In genomic region chr1:218156602-218157001, GRCh38 we compare ENCODE assay signal across 13 cellular contexts.
DNase-seq lines count a peak whose midpoint lies in the region; ATAC-seq and TF ChIP-seq lines count a peak whose summit lies in the region.
"Had no signal": no experiment of that assay in that cellular context is flagged by ENCODE, and none has a peak within 500 bp of the region (broad histone marks: within the 10 kb centered on the region; RNA-seq: fewer than 3 reads in every experiment).

No MANE protein-coding gene starts in this region.

- peak overlapping the region; percentile 15 for H3K4me3 ChIP-seq in iPS-18a (ENCODE audit: low read length)
- no peak overlapping the region for H3K4me3 ChIP-seq in upper lobe of right lung
- no peak overlapping the region for H3K4me3 ChIP-seq in vagina

- intact Hi-C loops in Right ventricle myocardium superior (cut with DNase I), result no loop called here
- intact Hi-C loops in cardiac septum (cut with DNase I), result no loop called here
- intact Hi-C loops in upper lobe of right lung (cut with DNase I), result no loop called here
- intact Hi-C loops in vagina (cut with DNase I), result no loop called here

- H3K9me3 ChIP-seq in iPS-18a (ENCODE audit: control insufficient read depth, low read depth, low read length), result no peaks in the 10 kb centered on the region
- H3K9me3 ChIP-seq in upper lobe of right lung, result no peaks in the 10 kb centered on the region
- H3K9me3 ChIP-seq in vagina, result no peaks in the 10 kb centered on the region

- no peak for TF ChIP-seq CTCF in upper lobe of right lung (IDR thresholded peaks at IDR 0.05)
- TF ChIP-seq CTCF in vagina (IDR thresholded peaks at IDR 0.05), result no peak

- TF ChIP-seq POLR2A in vagina (IDR thresholded peaks at IDR 0.05), result no peak

- no peak overlapping the region for H3K9ac ChIP-seq in iPS-18a (ENCODE audit: low read length)

- ATAC-seq in Right ventricle myocardium superior (ENCODE audit: poor library complexity) (peak; percentile 85), upper lobe of right lung (peak; percentile 35)
- ATAC-seq: activated naive CD4-positive, alpha-beta T cell treated with anti-CD3 and anti-CD28 coated beads, Interleukin-2, amount 50 U/mL, for 72 hours; stimulated activated naive CD8-positive, alpha-beta T cell treated with anti-CD3 and anti-CD28 coated beads, Interleukin-15, Interleukin-2, amounts not matched to agents 100 U/mL and 50 U/mL, for 24 hours had no signal

- H3K4me1 ChIP-seq in iPS-18a (ENCODE audit: control insufficient read depth, low read depth, low read length) (peaks cover 5% of the 10 kb centered on the region), upper lobe of right lung (no peaks in the 10 kb centered on the region), vagina (no peaks in the 10 kb centered on the region)

- peak; percentile 54 for DNase-seq in Right ventricle myocardium superior
- no peak for DNase-seq in cardiac septum (ENCODE audit: low spot score)
- DNase-seq in NCI-H748 treated with DMSO at 0.1 percent for 48 hours (lab: John Stamatoyannopoulos, UW), result peak; percentile 22
- DNase-seq in upper lobe of right lung, result peak; percentile 64
- DNase-seq in NCI-H446 (lab: John Stamatoyannopoulos, UW), result no peak
- DNase-seq in T1000 (lab: John Stamatoyannopoulos, UW), result no peak
- no peak for DNase-seq in vagina (ENCODE audit: extremely low spot score in 2 of 2)
- DNase-seq: cerebellar nuclear complex; HCEC 1CT; hippocampal formation; stimulated activated naive CD8-positive, alpha-beta T cell treated with anti-CD3 and anti-CD28 coated beads, Interleukin-15, Interleukin-2, amounts not matched to agents 100 U/mL and 50 U/mL, for 24 hours had no signal

- no peak overlapping the region for H3K27ac ChIP-seq in iPS-18a (ENCODE audit: low read length)
- H3K27ac ChIP-seq in upper lobe of right lung, result no peak overlapping the region
- no peak overlapping the region for H3K27ac ChIP-seq in vagina

- H3K27me3 ChIP-seq in iPS-18a (ENCODE audit: control insufficient read depth, insufficient read depth, low read length) (peaks cover 15% of the 10 kb centered on the region), upper lobe of right lung (peaks cover 11% of the 10 kb centered on the region), vagina (no peaks in the 10 kb centered on the region)

- no peaks in the 10 kb centered on the region for H3K36me3 ChIP-seq in iPS-18a (ENCODE audit: control insufficient read depth, low read depth, low read length)
- no peaks in the 10 kb centered on the region for H3K36me3 ChIP-seq in upper lobe of right lung
- H3K36me3 ChIP-seq in vagina, result no peaks in the 10 kb centered on the region

Comparison
In these comparisons a context has a peak if more than half of its experiments do, and no peak if none do; other contexts are left out.
1. DNase-seq: peak in Right ventricle myocardium superior (single experiment), NCI-H748 treated with DMSO at 0.1 percent for 48 hours (single experiment) and upper lobe of right lung (single experiment); none in cardiac septum (single experiment), NCI-H446 (0 of 2), T1000 (single experiment) and vagina (0 of 2).